ENCODE assay signal across 13 cellular contexts in genomic region chr18:44807766-44808165, GRCh38.
"Had no signal": no experiment of that assay in that cellular context is flagged by ENCODE, and none has a peak within 500 bp of the region (broad histone marks: within the 10 kb centered on the region; RNA-seq: fewer than 3 reads in every experiment).

No MANE protein-coding gene starts in this region.

- FAIRE-seq: TTC549 had no signal

- H3K9me3 Mint-ChIP-seq: activated B cell treated with CpG ODN at 0.5 μM for 24 hours; endodermal cell; neural crest cell; stimulated activated effector memory CD8-positive, alpha-beta T cell treated with anti-CD3 and anti-CD28 coated beads, Interleukin-12 subunit alpha, Interleukin-12 subunit beta, amount 100 ng/mL, for 72 hours had no signal

- H3K4me3 Mint-ChIP-seq: activated B cell treated with CpG ODN at 0.5 μM for 24 hours; activated CD4-positive, alpha-beta T cell treated with anti-CD3 and anti-CD28 coated beads, Interleukin-2, amount 10 ng/mL, durations not matched to agents 24 days and 14 days; activated T-helper 1 cell treated with anti-CD3 and anti-CD28 coated beads, Interleukin-12 subunit alpha, Interleukin-12 subunit beta, Interleukin-2, Interleukin-4 antibody, amounts not matched to agents 30 ng/mL and 10 ng/mL and 1 ng/mL, durations not matched to agents 14 hours and 24 hours and 36 hours; endodermal cell; neural crest cell; stimulated activated effector memory CD8-positive, alpha-beta T cell treated with anti-CD3 and anti-CD28 coated beads, Interleukin-12 subunit alpha, Interleukin-12 subunit beta, amount 100 ng/mL, for 72 hours; T-helper 17 cell had no signal

- H3K27me3 Mint-ChIP-seq: activated B cell treated with CpG ODN at 0.5 μM for 24 hours had no signal

- DNase-seq: activated B cell treated with CpG ODN at 0.5 μM for 24 hours; activated CD4-positive, alpha-beta T cell treated with anti-CD3 and anti-CD28 coated beads, Interleukin-2, amount 10 ng/mL, durations not matched to agents 24 days and 14 days; activated naive CD4-positive, alpha-beta T cell; central memory CD4-positive, alpha-beta T cell; endodermal cell; erythroblast; left cardiac atrium; mammary epithelial cell; T-helper 17 cell had no signal

- H3K27ac Mint-ChIP-seq: activated B cell treated with CpG ODN at 0.5 μM for 24 hours; activated CD4-positive, alpha-beta T cell treated with anti-CD3 and anti-CD28 coated beads, Interleukin-2, amount 10 ng/mL, durations not matched to agents 24 days and 14 days; endodermal cell; stimulated activated effector memory CD8-positive, alpha-beta T cell treated with anti-CD3 and anti-CD28 coated beads, Interleukin-12 subunit alpha, Interleukin-12 subunit beta, amount 100 ng/mL, for 72 hours; T-helper 17 cell had no signal

- ATAC-seq: left cardiac atrium; stimulated activated effector memory CD8-positive, alpha-beta T cell treated with anti-CD3 and anti-CD28 coated beads, Interleukin-12 subunit alpha, Interleukin-12 subunit beta, amount 100 ng/mL, for 72 hours; T-helper 17 cell had no signal
